Comparison of ENCODE assay signal across 1 cellular context in the genomic region with DNA sequence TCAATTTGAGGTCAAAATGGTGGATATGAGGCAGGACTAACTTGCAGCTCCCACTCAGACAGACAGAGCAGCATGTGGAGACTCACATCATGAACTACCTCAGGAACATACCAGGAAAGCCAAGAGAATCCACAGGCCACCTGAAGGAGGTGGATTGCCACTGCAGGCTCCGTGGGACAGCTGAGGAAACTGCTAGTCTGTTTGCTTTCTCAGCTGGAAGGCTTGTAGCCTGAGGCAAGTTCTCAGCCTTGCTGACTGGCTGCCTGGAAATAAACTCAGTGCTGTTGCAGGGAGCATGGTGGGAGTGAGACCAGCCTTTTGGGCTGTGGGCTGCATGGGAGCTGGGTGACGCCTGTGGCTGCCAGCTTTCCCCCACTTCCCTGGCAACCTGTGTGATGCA.
TF ChIP-seq lines count a peak whose summit lies in the region.

No MANE protein-coding gene starts in this region.

TF ChIP-seq in WTC11, 78 proteins besides CTCF, POLR2A, EP300 and RAD21 (continued from another document):
- TF ChIP-seq ZNF317 (CRISPR knock-in tag; IDR thresholded peaks at IDR 0.05; ENCODE audit: borderline replicate concordance, low read depth) (no peak), PRRX2 (CRISPR knock-in tag; IDR thresholded peaks at IDR 0.05) (no peak), OVOL2 (CRISPR knock-in tag; IDR thresholded peaks at IDR 0.05; ENCODE audit: borderline replicate concordance) (no peak), GTF2I (CRISPR knock-in tag; conservative IDR thresholded peaks at IDR 0.05) (no peak)
